ENCODE assay signal across 8 cellular contexts in the genomic region with DNA sequence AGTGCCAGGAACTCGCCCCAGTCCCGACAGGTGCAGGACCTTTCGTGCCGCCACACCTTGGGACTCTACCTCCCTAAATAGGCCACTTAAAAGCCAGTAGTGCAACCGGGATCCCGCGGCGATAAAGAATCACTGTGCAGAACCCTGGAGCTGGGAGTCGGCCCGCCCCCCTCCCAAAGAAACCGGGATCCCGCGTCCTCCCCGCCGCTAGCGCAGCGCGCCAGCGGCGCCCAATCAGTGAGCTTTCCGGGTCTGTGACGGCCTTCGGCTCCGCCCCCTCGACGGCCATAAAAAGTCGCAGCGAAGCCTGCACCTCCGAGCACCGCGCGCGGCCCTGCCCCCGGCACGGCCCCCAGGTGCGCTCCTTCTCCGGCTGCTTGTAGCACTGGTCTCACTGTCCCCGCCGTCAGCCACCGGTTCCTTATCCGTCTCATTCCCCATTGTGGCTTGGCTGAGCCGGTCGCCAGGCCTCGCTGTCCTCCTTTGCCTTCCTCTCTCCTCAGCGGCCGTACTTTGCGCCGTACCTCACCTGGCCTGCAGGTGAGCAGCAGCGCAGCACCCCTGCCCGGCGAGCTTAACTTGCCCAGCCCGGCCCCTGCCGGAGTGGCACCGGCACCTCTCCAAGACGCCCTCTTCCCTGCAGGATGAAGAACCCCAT. TPM values are rescaled to one million over a fixed set of nuclear protein-coding genes. Genes with fewer than 3 reads are reported as not detected.
DNase-seq lines count a peak whose midpoint lies in the region; ATAC-seq and TF ChIP-seq lines count a peak whose summit lies in the region.

A gene (plus strand): TSS at position 318 of the 658 bp plus-strand sequence. CDS start 327 bp downstream, at position 645.

- H2AFZ ChIP-seq in trophoblast cell (ENCODE audit: insufficient read depth, low read length, poor library complexity) = peak within 1 kb of the TSS; percentile 58

- H3K27ac Mint-ChIP-seq in activated naive CD4-positive, alpha-beta T cell treated with anti-CD3 and anti-CD28 coated beads, Interleukin-2, amount 50 U/mL, for 72 hours = no peak within 1 kb of the TSS

- CTCF ChIA-PET in A673 (lab: Charles Lee) = interaction anchor here (1.3 kb wide), 1 partner anchor 57 kb away, joined by 5 read pairs; no protein-coding TSS in a partner anchor

- no peak within 1 kb of the TSS for H3K4ac ChIP-seq in trophoblast cell (ENCODE audit: low read depth, low read length)

- no peaks in the 10 kb centered on the region for H3K79me1 ChIP-seq in trophoblast cell (ENCODE audit: low read length)

- no peak within 1 kb of the TSS for H3K14ac ChIP-seq in trophoblast cell (ENCODE audit: low read length)

- no peak within 1 kb of the TSS for H3K27ac ChIP-seq in A673 (ENCODE audit: low read depth, low read length, poor library complexity, severe bottlenecking)
- no peak within 1 kb of the TSS for H3K27ac ChIP-seq in heart left ventricle
- H3K27ac ChIP-seq in trophoblast cell (ENCODE audit: low read depth, low read length) = no peak within 1 kb of the TSS

- H3K27me3 ChIP-seq in A673 (replicated peaks; ENCODE audit: insufficient read depth, low read depth, low read length, poor library complexity) (peaks cover 6% of the 10 kb centered on the region), heart left ventricle (peaks cover 12 to 77% (median 42%) of the 10 kb centered on the region in 9 donors), trophoblast cell (ENCODE audit: insufficient read depth, low read length) (peaks cover 45% of the 10 kb centered on the region)

- H4K8ac ChIP-seq in trophoblast cell (ENCODE audit: low read depth, low read length) = no peak within 1 kb of the TSS

- TF ChIP-seq CTCF in A673 (conservative IDR thresholded peaks at IDR 0.05; ENCODE audit: low read depth, low read length) = no peak
- TF ChIP-seq CTCF in heart left ventricle (IDR thresholded peaks at IDR 0.05) = no peak

- intact Hi-C loops in A673 (cut with micrococcal nuclease; ENCODE audit: unreplicated experiment) = no loop called here
- intact Hi-C loops in heart left ventricle (cut with DNase I) = no loop called here

- H2BK120ac ChIP-seq in trophoblast cell (ENCODE audit: insufficient read depth, low read length, poor library complexity) = no peak within 1 kb of the TSS

- no peak within 1 kb of the TSS for H2BK12ac ChIP-seq in trophoblast cell (ENCODE audit: low read length)

- no peak within 1 kb of the TSS for H4K91ac ChIP-seq in trophoblast cell (ENCODE audit: low read depth, low read length)

- H3K9me3 ChIP-seq in A673 (ENCODE audit: low read depth, low read length, poor library complexity, severe bottlenecking) (no peaks in the 10 kb centered on the region), heart left ventricle (no peaks in the 10 kb centered on the region), trophoblast cell (ENCODE audit: insufficient read depth, low read depth, low read length) (peaks cover 5% of the 10 kb centered on the region)

- DNase-seq in A673 (ENCODE audit: low spot score) (peak; percentile 81), NCI-H2196 (lab: John Stamatoyannopoulos, UW; ENCODE audit: unreplicated experiment) (peak; percentile 44), heart left ventricle (peak in 2 of 5 donors; percentile 28 to 29), trophoblast cell (no peak)
- peak in 1 of 2 donors; percentile 58 for DNase-seq in activated naive CD4-positive, alpha-beta T cell treated with anti-CD3 and anti-CD28 coated beads, Interleukin-2, amount 50 U/mL, for 72 hours (ENCODE audit: low spot score in 2 of 2)

- H3K9ac ChIP-seq in trophoblast cell (ENCODE audit: low read length) = no peak within 1 kb of the TSS

- POLR2A ChIA-PET in A673 (lab: Charles Lee; ENCODE audit: low non-redundant PET) = no interaction called here

- no peak within 1 kb of the TSS for H2AK5ac ChIP-seq in trophoblast cell (ENCODE audit: low read length)

- no TSS peak for BruUV-seq in A673 (replicated peaks; lab: Mats Ljungman, UMichigan)

- no peak for TF ChIP-seq POLR2A in heart left ventricle (IDR thresholded peaks at IDR 0.05)

- 1 to 5% (median 2%) methylated on average over 35 to 55 of the region's 55 CpGs for WGBS in heart left ventricle, 4 donors
- no CpG with 5 or more reads among the region's 55 CpGs for WGBS in trophoblast cell (ENCODE audit: extremely low coverage, insufficient coverage, insufficient read length)

- H3K18ac ChIP-seq in trophoblast cell (ENCODE audit: low read length) = no peak within 1 kb of the TSS

- H3K23ac ChIP-seq in trophoblast cell (ENCODE audit: low read length) = no peak within 1 kb of the TSS

- no peak within 1 kb of the TSS for H4K12ac ChIP-seq in trophoblast cell (ENCODE audit: low read depth, low read length)

- peaks cover 12% of the 10 kb centered on the region for H3K4me1 ChIP-seq in A673 (ENCODE audit: insufficient read depth, low read length, poor library complexity, severe bottlenecking)
- H3K4me1 ChIP-seq in heart left ventricle = peaks cover 0 to 28% (median 11%) of the 10 kb centered on the region in 12 donors
- peaks cover 8% of the 10 kb centered on the region in 2 experiments for H3K4me1 ChIP-seq in trophoblast cell (ENCODE audit: control insufficient read depth in 1 of 2, insufficient read depth in 2 of 2, low read length in 2 of 2)

- H3K79me2 ChIP-seq in trophoblast cell (ENCODE audit: control insufficient read depth, insufficient read depth, low read length, poor library complexity) = no peaks in the 10 kb centered on the region

- H3K36me3 ChIP-seq in A673 (ENCODE audit: insufficient read depth, low read length, poor library complexity, severe bottlenecking) (no peaks in the 10 kb centered on the region), heart left ventricle (no peaks in the 10 kb centered on the region), trophoblast cell (ENCODE audit: control insufficient read depth in 1 of 2, insufficient read depth in 2 of 2, low read length in 2 of 2) (no peaks in the 10 kb centered on the region)

- H3K9me3 Mint-ChIP-seq in activated naive CD4-positive, alpha-beta T cell treated with anti-CD3 and anti-CD28 coated beads, Interleukin-2, amount 50 U/mL, for 72 hours = no peaks in the 10 kb centered on the region

- H3K4me3 ChIP-seq in A673 (ENCODE audit: low read depth, low read length, poor library complexity, severe bottlenecking) = peak within 1 kb of the TSS; percentile 61
- peak within 1 kb of the TSS; percentile 14 to 52 (median 42) for H3K4me3 ChIP-seq in heart left ventricle
- peak within 1 kb of the TSS; percentile 73 for H3K4me3 ChIP-seq in trophoblast cell (ENCODE audit: low read depth, low read length)

- H2BK5ac ChIP-seq in trophoblast cell (ENCODE audit: low read depth, low read length, poor library complexity) = no peak within 1 kb of the TSS

- peak within 1 kb of the TSS; percentile 95 for H3K4me2 ChIP-seq in trophoblast cell (ENCODE audit: low read length)

- peak; percentile 52 for ATAC-seq in GM19395 (IDR thresholded peaks at IDR 0.05; ENCODE audit: unreplicated experiment)
- ATAC-seq in activated naive CD4-positive, alpha-beta T cell treated with anti-CD3 and anti-CD28 coated beads, Interleukin-2, amount 50 U/mL, for 72 hours = peak; percentile 80 to 94
- peak in 2 of 4 donors; percentile 52 to 57 for ATAC-seq in heart left ventricle
- ATAC-seq in HG03571 (IDR thresholded peaks at IDR 0.05; ENCODE audit: unreplicated experiment) = no peak
- ATAC-seq in HG03135 (IDR thresholded peaks at IDR 0.05; ENCODE audit: unreplicated experiment) = no peak

- H3K36me3 Mint-ChIP-seq in activated naive CD4-positive, alpha-beta T cell treated with anti-CD3 and anti-CD28 coated beads, Interleukin-2, amount 50 U/mL, for 72 hours = peaks cover 0 to 12% of the 10 kb centered on the region in 2 donors

RNA-seq across cellular contexts. Expression of the gene that starts here (rescaled TPM):
- total RNA-seq in A673 (2021) = 1.1 and 1.7 TPM in 2 replicates
- total RNA-seq in activated naive CD4-positive, alpha-beta T cell treated with anti-CD3 and anti-CD28 coated beads, Interleukin-2, amount 50 U/mL, for 72 hours = not detected
- total RNA-seq in heart left ventricle = under 1 TPM in 2 of 9 donors, not detected in 7; 0.33 to 0.86 TPM
- polyA plus RNA-seq in heart left ventricle = not detected
- 0.03 and 0.04 TPM in 2 replicates for polyA plus RNA-seq in trophoblast cell (2013)

Comparison
In these comparisons a context has a peak if more than half of its experiments do, and no peak if none do; other contexts are left out.
1. Peak in ATAC-seq in activated naive CD4-positive, alpha-beta T cell treated with anti-CD3 and anti-CD28 coated beads, Interleukin-2, amount 50 U/mL, for 72 hours; RNA of the gene not detected or under 1 TPM.
2. DNase-seq: peak in A673 (single experiment) and NCI-H2196 (single experiment); none in trophoblast cell (0 of 2).
3. Peak in every context shown above with its lines, with median percentiles within 50 percentile points of each other: H3K4me3 ChIP-seq.